In the genomic region with DNA sequence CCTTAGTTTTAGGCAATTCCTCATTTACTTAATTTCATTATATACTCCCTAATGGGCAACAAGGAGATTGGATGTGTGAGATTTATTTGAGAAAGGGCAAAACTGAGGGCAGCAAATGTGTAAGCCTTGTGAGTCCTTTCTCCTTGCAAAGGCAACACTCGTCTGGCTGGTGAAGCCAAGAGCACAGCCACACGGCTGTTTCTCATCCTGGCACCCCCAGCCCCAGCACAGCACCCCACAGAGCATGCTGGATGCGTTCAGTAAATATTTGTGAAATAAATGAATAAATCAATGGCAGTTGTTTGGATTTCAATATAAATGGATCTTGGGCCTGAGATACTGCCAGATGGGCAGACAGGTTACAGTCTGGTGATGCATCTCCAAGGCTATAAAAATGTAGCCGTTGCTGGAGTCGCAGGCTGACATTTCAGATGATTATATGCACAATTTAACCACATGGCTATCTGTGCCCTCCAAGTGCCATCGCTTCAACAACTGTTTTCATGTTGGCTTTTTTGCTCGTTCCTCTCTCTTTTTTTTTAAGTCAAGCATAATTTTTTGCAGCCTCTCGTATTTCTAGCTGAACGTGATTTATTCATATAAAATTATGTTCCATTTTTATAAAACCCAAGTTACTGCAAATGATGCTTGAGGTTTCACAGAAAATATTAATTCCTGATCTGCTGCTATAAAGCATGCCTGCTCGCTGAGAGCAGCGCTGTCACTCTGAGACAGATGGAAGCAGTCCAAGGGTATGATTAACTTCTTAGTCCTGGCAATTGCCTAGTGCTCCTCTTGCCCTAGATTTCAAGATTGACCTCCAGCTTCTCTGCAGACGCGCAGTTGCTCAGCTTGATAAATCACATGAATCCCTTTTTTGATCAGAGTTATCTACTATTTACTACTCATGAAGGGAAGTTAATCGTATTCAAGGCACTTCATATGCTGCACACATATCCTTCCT, we compare ENCODE assay signal across 14 cellular contexts.
DNase-seq lines count a peak whose midpoint lies in the region; ATAC-seq and TF ChIP-seq lines count a peak whose summit lies in the region.
"Had no signal": no experiment of that assay in that cellular context is flagged by ENCODE, and none has a peak within 500 bp of the region (broad histone marks: within the 10 kb centered on the region; RNA-seq: fewer than 3 reads in every experiment).

No MANE protein-coding gene starts in this region.

- no peaks in the 10 kb centered on the region for H3K36me3 ChIP-seq in psoas muscle (ENCODE audit: insufficient read depth in 1 of 2, low read depth in 1 of 2)
- no peaks in the 10 kb centered on the region for H3K36me3 ChIP-seq in PC-9 (ENCODE audit: low read depth)
- H3K36me3 ChIP-seq: cardiac muscle cell had no signal

- peak; percentile 79 to 92 (median 84) for ATAC-seq in psoas muscle
- ATAC-seq: natural killer cell had no signal

- in situ Hi-C loops in G401 (cut with HindIII; ENCODE audit: low sequenced_read_pairs): no loop called here

- 30 to 43% (median 32%) methylated on average over 14 of the region's 14 CpGs for WGBS in psoas muscle, 3 donors

- H3K27me3 ChIP-seq in psoas muscle (ENCODE audit: insufficient read depth in 3 of 3, low read length in 2 of 3) (no peaks in the 10 kb centered on the region), PC-9 (ENCODE audit: insufficient read depth, low read depth) (peaks cover 89% of the 10 kb centered on the region)
- H3K27me3 ChIP-seq: cardiac muscle cell had no signal

- DNase-seq in G401 (ENCODE audit: low spot score): peak; percentile 78
- peak; percentile 29 for DNase-seq in NCI-H82 treated with DMSO at 0.1 percent for 48 hours (lab: John Stamatoyannopoulos, UW; ENCODE audit: unreplicated experiment)
- peak; percentile 46 for DNase-seq in fibroblast of gingiva (ENCODE audit: low read depth)
- no peak for DNase-seq in psoas muscle
- DNase-seq in DMS153 treated with DMSO at 0.1 percent for 48 hours (lab: John Stamatoyannopoulos, UW; ENCODE audit: unreplicated experiment): no peak
- DNase-seq in PC-9: no peak
- no peak for DNase-seq in activated naive CD4-positive, alpha-beta T cell (lab: John Stamatoyannopoulos, UW)
- no peak for DNase-seq in NCI-H1436 (lab: John Stamatoyannopoulos, UW)
- DNase-seq: activated T-cell treated with anti-CD3 and anti-CD28 coated beads, Interleukin-2, amount 50 U/mL, for 24 hours; CD8-positive, alpha-beta memory T cell; islet precursor cell; natural killer cell; NCI-H187 treated with DMSO at 0.1 percent for 48 hours had no signal

- H3K4me1 ChIP-seq in psoas muscle: peaks cover 11% of the 10 kb centered on the region
- H3K4me1 ChIP-seq in PC-9 (replicated peaks; ENCODE audit: insufficient read depth): no peaks in the 10 kb centered on the region

- POLR2A ChIA-PET in PC-9 (lab: Charles Lee; ENCODE audit: unreplicated experiment): no interaction called here

- H2AFZ ChIP-seq in PC-9: no peak overlapping the region

- BruUV-seq in PC-9 (replicated peaks; lab: Mats Ljungman, UMichigan): no TSS peak

- H3K4me2 ChIP-seq in PC-9: no peak overlapping the region

- intact Hi-C loops in psoas muscle (cut with DNase I): no loop called here
- intact Hi-C loops in PC-9 (cut with micrococcal nuclease; ENCODE audit: unreplicated experiment): no loop called here

- no peak for TF ChIP-seq CTCF in psoas muscle (IDR thresholded peaks at IDR 0.05)
- TF ChIP-seq CTCF in PC-9 (conservative IDR thresholded peaks at IDR 0.05): no peak

- H3K9me3 ChIP-seq in psoas muscle: no peaks in the 10 kb centered on the region
- H3K9me3 ChIP-seq in PC-9 (ENCODE audit: insufficient read depth, low read depth): no peaks in the 10 kb centered on the region

- no peaks in the 10 kb centered on the region for H3K9me2 ChIP-seq in PC-9 (ENCODE audit: insufficient read depth)

- H3F3A ChIP-seq in PC-9 (ENCODE audit: insufficient read depth, low read depth): no peaks in the 10 kb centered on the region

- CTCF ChIA-PET in PC-9 (lab: Charles Lee): no interaction called here

- no peaks in the 10 kb centered on the region for H4K20me1 ChIP-seq in PC-9 (ENCODE audit: insufficient read depth)

- no peak overlapping the region for H3K27ac ChIP-seq in psoas muscle
- no peak overlapping the region for H3K27ac ChIP-seq in PC-9
- H3K27ac ChIP-seq: cardiac muscle cell had no signal

- no peak overlapping the region for H3K4me3 ChIP-seq in psoas muscle
- no peak overlapping the region for H3K4me3 ChIP-seq in PC-9
- H3K4me3 ChIP-seq: cardiac muscle cell had no signal

- H3K79me2 ChIP-seq in PC-9 (ENCODE audit: low read depth): no peaks in the 10 kb centered on the region

Comparison
In these comparisons a context has a peak if more than half of its experiments do, and no peak if none do; other contexts are left out.
1. DNase-seq: peak in G401 (single experiment), NCI-H82 treated with DMSO at 0.1 percent for 48 hours (single experiment) and fibroblast of gingiva (single experiment); none in psoas muscle (0 of 2), DMS153 treated with DMSO at 0.1 percent for 48 hours (single experiment), PC-9 (0 of 2), activated naive CD4-positive, alpha-beta T cell (0 of 4) and NCI-H1436 (single experiment).